37 cellular contexts compared by ENCODE assay signal in genomic region chr1:84956097-84956496, GRCh38. TPM values are rescaled to one million over a fixed set of nuclear protein-coding genes. Genes with fewer than 3 reads are reported as not detected.
"Had no signal": no experiment of that assay in that cellular context is flagged by ENCODE, and none has a peak within 500 bp of the region (broad histone marks: within the 10 kb centered on the region; RNA-seq: fewer than 3 reads in every experiment).

No MANE protein-coding gene starts in this region.

- H3K9me3 ChIP-seq: ascending aorta had no signal

- ATAC-seq: activated CD4-positive, alpha-beta T cell treated with anti-CD3 and anti-CD28 coated beads for 36 hours; activated CD4-positive, CD25-positive, alpha-beta regulatory T cell treated with anti-CD3 and anti-CD28 coated beads, Interleukin-2, amount 50 U/mL, for 24 hours; activated CD8-positive, alpha-beta memory T cell treated with anti-CD3 and anti-CD28 coated beads, Interleukin-2, amount 10 ng/mL, durations not matched to agents 7 days and 5 days; activated CD8-positive, alpha-beta T cell treated with anti-CD3 and anti-CD28 coated beads, Interleukin-2, amount 10 ng/mL, durations not matched to agents 7 days and 5 days; activated naive CD8-positive, alpha-beta T cell treated with anti-CD3 and anti-CD28 coated beads, Interleukin-2, amount 50 U/mL, for 24 hours; T-cell; T-helper 17 cell had no signal

- H3K36me3 ChIP-seq: ascending aorta, cardiac muscle cell had no signal

- H3K4me1 Mint-ChIP-seq: brain had no signal

- H3K4me3 ChIP-seq: ascending aorta, cardiac muscle cell had no signal

- H3K27ac Mint-ChIP-seq: activated CD4-positive, alpha-beta memory T cell treated with anti-CD3 and anti-CD28 coated beads, Interleukin-2, amount 10 ng/mL, durations not matched to agents 7 days and 5 days; activated CD4-positive, alpha-beta T cell treated with anti-CD3 and anti-CD28 coated beads for 36 hours; activated CD4-positive, alpha-beta T cell treated with anti-CD3 and anti-CD28 coated beads, Interleukin-2, amount 10 ng/mL, durations not matched to agents 7 days and 5 days; activated CD8-positive, alpha-beta memory T cell treated with anti-CD3 and anti-CD28 coated beads, Interleukin-2, amount 10 ng/mL, durations not matched to agents 7 days and 5 days; activated CD8-positive, alpha-beta T cell treated with anti-CD3 and anti-CD28 coated beads, Interleukin-2, amount 10 ng/mL, durations not matched to agents 7 days and 5 days; activated naive CD4-positive, alpha-beta T cell treated with anti-CD3 and anti-CD28 coated beads, Interleukin-2, amount 10 ng/mL, durations not matched to agents 7 days and 5 days; activated naive CD4-positive, alpha-beta T cell treated with anti-CD3 and anti-CD28 coated beads, Interleukin-2, amount 50 U/mL, for 24 hours; activated naive CD8-positive, alpha-beta T cell; activated naive CD8-positive, alpha-beta T cell treated with anti-CD3 and anti-CD28 coated beads, Interleukin-2, amount 10 ng/mL, durations not matched to agents 7 days and 5 days; activated naive CD8-positive, alpha-beta T cell treated with anti-CD3 and anti-CD28 coated beads, Interleukin-2, amount 50 U/mL, for 24 hours; activated T-cell treated with anti-CD3 and anti-CD28 coated beads, Interleukin-2, amount 50 U/mL, for 24 hours; activated T-helper 2 cell treated with anti-CD3 and anti-CD28 coated beads, Interferon-gamma antibody, Interleukin-2, Interleukin-4, amounts not matched to agents 10 μg/mL and 5 μg/mL and 100 μg/mL, durations not matched to agents 14 hours and 24 hours and 36 hours; brain; T-cell; T-helper 17 cell had no signal

- H3K27ac ChIP-seq: ascending aorta, cardiac muscle cell, VCaP had no signal

- H3K36me3 Mint-ChIP-seq: activated naive CD4-positive, alpha-beta T cell treated with anti-CD3 and anti-CD28 coated beads, Interleukin-2, amount 50 U/mL, for 24 hours; brain had no signal

- DNase-seq: activated CD4-positive, alpha-beta memory T cell treated with anti-CD3 and anti-CD28 coated beads, Interleukin-2, amount 10 ng/mL, durations not matched to agents 7 days and 5 days; activated CD4-positive, alpha-beta T cell treated with anti-CD3 and anti-CD28 coated beads for 1 hour; activated CD4-positive, alpha-beta T cell treated with anti-CD3 and anti-CD28 coated beads for 36 hours; activated CD4-positive, alpha-beta T cell treated with anti-CD3 and anti-CD28 coated beads for 48 hours; activated CD4-positive, alpha-beta T cell treated with anti-CD3 and anti-CD28 coated beads, Interleukin-2, amount 10 ng/mL, durations not matched to agents 7 days and 5 days; activated CD4-positive, alpha-beta T cell treated with anti-CD3 and anti-CD28 coated beads, Interleukin-2, amount 50 U/mL, for 48 hours; activated CD4-positive, CD25-positive, alpha-beta regulatory T cell; activated CD8-positive, alpha-beta memory T cell treated with anti-CD3 and anti-CD28 coated beads for 24 hours; activated CD8-positive, alpha-beta memory T cell treated with anti-CD3 and anti-CD28 coated beads, Interleukin-2, amount 10 ng/mL, durations not matched to agents 7 days and 5 days; activated CD8-positive, alpha-beta memory T cell treated with anti-CD3 and anti-CD28 coated beads, Interleukin-2, amount 50 U/mL, for 48 hours; activated CD8-positive, alpha-beta T cell treated with anti-CD3 and anti-CD28 coated beads, Interleukin-2, amount 10 ng/mL, durations not matched to agents 7 days and 5 days; activated effector memory CD4-positive, alpha-beta T cell treated with Interleukin-2 at 50 U/mL for 16 hours; activated gamma-delta T cell; activated naive CD4-positive, alpha-beta T cell treated with anti-CD3 and anti-CD28 coated beads, Interleukin-2, amount 10 ng/mL, durations not matched to agents 7 days and 5 days; activated naive CD4-positive, alpha-beta T cell treated with Interleukin-2 at 50 U/mL for 16 hours; activated naive CD8-positive, alpha-beta T cell treated with anti-CD3 and anti-CD28 coated beads, Interleukin-2, amount 10 ng/mL, durations not matched to agents 7 days and 5 days; activated naive CD8-positive, alpha-beta T cell treated with anti-CD3 and anti-CD28 coated beads, Interleukin-2, amount 50 U/mL, for 24 hours; activated T-cell treated with anti-CD3 and anti-CD28 coated beads, Interleukin-2, amount 50 U/mL, for 24 hours; activated T-cell treated with anti-CD3 and anti-CD28 coated beads, Interleukin-2, amount 50 U/mL, for 48 hours; amygdala; anterior cingulate cortex; caudate nucleus; cerebellar nuclear complex; T-cell; T-helper 17 cell; T-helper 9 cell had no signal

- FAIRE-seq: bronchial epithelial cell, TTC549 had no signal

- H3K27me3 Mint-ChIP-seq: activated CD4-positive, alpha-beta T cell treated with anti-CD3 and anti-CD28 coated beads, Interleukin-2, amount 10 ng/mL, durations not matched to agents 7 days and 5 days; activated CD8-positive, alpha-beta memory T cell treated with anti-CD3 and anti-CD28 coated beads, Interleukin-2, amount 10 ng/mL, durations not matched to agents 7 days and 5 days; activated naive CD4-positive, alpha-beta T cell treated with anti-CD3 and anti-CD28 coated beads, Interleukin-2, amount 10 ng/mL, durations not matched to agents 7 days and 5 days; activated naive CD4-positive, alpha-beta T cell treated with anti-CD3 and anti-CD28 coated beads, Interleukin-2, amount 50 U/mL, for 24 hours; activated naive CD8-positive, alpha-beta T cell; activated naive CD8-positive, alpha-beta T cell treated with anti-CD3 and anti-CD28 coated beads, Interleukin-2, amount 10 ng/mL, durations not matched to agents 7 days and 5 days; central memory CD8-positive, alpha-beta T cell had no signal

- H3K27me3 ChIP-seq: ascending aorta, cardiac muscle cell had no signal

- H3K9me3 Mint-ChIP-seq: activated CD4-positive, alpha-beta memory T cell treated with anti-CD3 and anti-CD28 coated beads, Interleukin-2, amount 10 ng/mL, durations not matched to agents 7 days and 5 days; activated naive CD4-positive, alpha-beta T cell treated with anti-CD3 and anti-CD28 coated beads, Interleukin-2, amount 10 ng/mL, durations not matched to agents 7 days and 5 days; activated naive CD4-positive, alpha-beta T cell treated with anti-CD3 and anti-CD28 coated beads, Interleukin-2, amount 50 U/mL, for 24 hours; activated naive CD8-positive, alpha-beta T cell treated with anti-CD3 and anti-CD28 coated beads, Interleukin-2, amount 10 ng/mL, durations not matched to agents 7 days and 5 days; activated naive CD8-positive, alpha-beta T cell treated with anti-CD3 and anti-CD28 coated beads, Interleukin-2, amount 50 U/mL, for 24 hours; activated T-cell treated with anti-CD3 and anti-CD28 coated beads, Interleukin-2, amount 50 U/mL, for 24 hours; activated T-helper 2 cell treated with anti-CD3 and anti-CD28 coated beads, Interferon-gamma antibody, Interleukin-2, Interleukin-4, amounts not matched to agents 10 μg/mL and 5 μg/mL and 100 μg/mL, durations not matched to agents 14 hours and 24 hours and 36 hours; central memory CD8-positive, alpha-beta T cell; T-cell had no signal

- H3K4me3 Mint-ChIP-seq: activated CD4-positive, alpha-beta memory T cell treated with anti-CD3 and anti-CD28 coated beads, Interleukin-2, amount 10 ng/mL, durations not matched to agents 7 days and 5 days; activated CD4-positive, alpha-beta T cell treated with anti-CD3 and anti-CD28 coated beads for 36 hours; activated CD4-positive, alpha-beta T cell treated with anti-CD3 and anti-CD28 coated beads, Interleukin-2, amount 10 ng/mL, durations not matched to agents 7 days and 5 days; activated CD8-positive, alpha-beta memory T cell treated with anti-CD3 and anti-CD28 coated beads, Interleukin-2, amount 10 ng/mL, durations not matched to agents 7 days and 5 days; activated CD8-positive, alpha-beta T cell treated with anti-CD3 and anti-CD28 coated beads, Interleukin-2, amount 10 ng/mL, durations not matched to agents 7 days and 5 days; activated naive CD4-positive, alpha-beta T cell treated with anti-CD3 and anti-CD28 coated beads, Interleukin-2, amount 10 ng/mL, durations not matched to agents 7 days and 5 days; activated naive CD4-positive, alpha-beta T cell treated with anti-CD3 and anti-CD28 coated beads, Interleukin-2, amount 50 U/mL, for 24 hours; activated naive CD8-positive, alpha-beta T cell; activated naive CD8-positive, alpha-beta T cell treated with anti-CD3 and anti-CD28 coated beads, Interleukin-2, amount 10 ng/mL, durations not matched to agents 7 days and 5 days; activated naive CD8-positive, alpha-beta T cell treated with anti-CD3 and anti-CD28 coated beads, Interleukin-2, amount 50 U/mL, for 24 hours; activated T-cell treated with anti-CD3 and anti-CD28 coated beads, Interleukin-2, amount 50 U/mL, for 24 hours; brain; central memory CD8-positive, alpha-beta T cell; T-cell; T-helper 17 cell had no signal

RNA-seq across cellular contexts. Expression of gene MCOLN2, which starts 40.8 kb away (rescaled TPM):
- total RNA-seq: ascending aorta, cardiac muscle cell had no signal
- polyA plus RNA-seq: cardiac muscle cell had no signal
